1 cellular context compared by ENCODE assay signal in genomic region chr2:224546926-224547325, GRCh38.
TF ChIP-seq lines count a peak whose summit lies in the region.

No MANE protein-coding gene starts in this region.

TF ChIP-seq in IMR-90, 13 proteins besides CTCF, POLR2A, EP300 and RAD21:
- TF ChIP-seq MXI1 (IDR thresholded peaks at IDR 0.05; ENCODE audit: borderline replicate concordance, low read depth, low read length) = no peak
- no peak for TF ChIP-seq MAZ (IDR thresholded peaks at IDR 0.05; ENCODE audit: borderline replicate concordance, low read depth, low read length)
TF ChIP-seq in IMR-90: peak in this region for 0.
